In the genomic region with DNA sequence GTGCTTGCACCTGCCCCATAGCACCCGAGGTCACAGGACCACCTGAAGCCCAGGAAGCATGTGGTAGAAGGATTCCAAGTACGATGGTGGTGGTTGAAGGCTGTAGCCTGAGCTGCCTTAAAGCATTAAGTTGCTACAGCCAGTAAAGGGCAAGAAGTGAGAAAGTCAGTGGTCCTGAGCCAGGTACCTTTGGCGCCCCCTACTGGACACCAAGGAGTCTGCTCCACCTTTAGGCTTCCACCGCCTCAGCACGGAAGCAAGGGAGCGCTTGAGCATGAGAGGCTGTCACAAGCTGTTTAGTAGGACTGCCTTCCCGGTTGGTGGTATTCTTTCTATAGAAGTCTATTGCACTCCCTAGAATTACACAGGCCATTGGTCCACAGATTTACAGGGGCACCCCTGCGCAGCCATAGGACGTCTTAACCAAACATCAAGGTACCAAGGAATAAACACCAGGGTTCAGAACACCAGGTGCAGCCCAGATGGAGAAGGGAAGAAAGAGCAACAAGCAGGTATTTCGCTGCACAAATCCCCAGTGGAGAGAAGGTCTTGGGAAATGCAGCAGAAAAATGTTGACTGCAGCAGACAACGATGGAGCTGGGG, we compare ENCODE assay signal across 8 cellular contexts. TPM values are rescaled to one million over a fixed set of nuclear protein-coding genes. Genes with fewer than 3 reads are reported as not detected.
A peak's percentile ranks its signal among the peaks of the same experiment; 100 is the strongest.
DNase-seq lines count a peak whose midpoint lies in the region; ATAC-seq and TF ChIP-seq lines count a peak whose summit lies in the region.

No MANE protein-coding gene starts in this region.

- CTCF ChIA-PET in activated naive CD4-positive, alpha-beta T cell treated with anti-CD3 and anti-CD28 coated beads for 36 hours (lab: Charles Lee) = interaction anchor here (0.6 to 3.1 kb wide), 19 partner anchors 9 to 303 kb away, joined by 3 to 17 read pairs (median 4); no protein-coding TSS in a partner anchor

- H3K4me3 ChIP-seq in retinal pigment epithelial cell (ENCODE audit: low read length) = no peak overlapping the region

- DNase-seq in G401 (ENCODE audit: low spot score) (peak; percentile 84), HUDEP-2 (lab: John Stamatoyannopoulos, UW; ENCODE audit: unreplicated experiment in 76 of 76) (peak in 61 of 76 experiments; percentile 3 to 81 (median 41)), RPMI7951 (ENCODE audit: low read depth) (peak; percentile 32), cardiac septum (ENCODE audit: low spot score) (peak; percentile 83), retinal pigment epithelial cell (ENCODE audit: low read depth) (no peak)
- DNase-seq in activated naive CD4-positive, alpha-beta T cell treated with anti-CD3 and anti-CD28 coated beads for 36 hours = peak; percentile 83

- no peaks in the 10 kb centered on the region for H3K36me3 Mint-ChIP-seq in activated naive CD4-positive, alpha-beta T cell treated with anti-CD3 and anti-CD28 coated beads for 36 hours (ENCODE audit: low read depth)

- no peaks in the 10 kb centered on the region for H3K9me3 Mint-ChIP-seq in activated naive CD4-positive, alpha-beta T cell treated with anti-CD3 and anti-CD28 coated beads for 36 hours

- H3K27me3 Mint-ChIP-seq in activated naive CD4-positive, alpha-beta T cell treated with anti-CD3 and anti-CD28 coated beads for 36 hours (ENCODE audit: low read depth) = peaks cover 55% of the 10 kb centered on the region

- intact Hi-C loops in activated naive CD4-positive, alpha-beta T cell treated with anti-CD3 and anti-CD28 coated beads for 36 hours (cut with micrococcal nuclease) = loop anchor here (1.0 to 5.0 kb wide), 3 partner anchors 114 to 316 kb away; a partner anchor contains a TSS
- intact Hi-C loops in cardiac septum (cut with DNase I) = no loop called here

- H3K27ac Mint-ChIP-seq in activated naive CD4-positive, alpha-beta T cell treated with anti-CD3 and anti-CD28 coated beads for 36 hours = no peak overlapping the region

- peaks cover 4% of the 10 kb centered on the region for H3K4me1 Mint-ChIP-seq in activated naive CD4-positive, alpha-beta T cell treated with anti-CD3 and anti-CD28 coated beads for 36 hours (ENCODE audit: low read depth)

- ATAC-seq in GM21825 (IDR thresholded peaks at IDR 0.05; ENCODE audit: unreplicated experiment) = no peak
- no peak for ATAC-seq in HG03196 (IDR thresholded peaks at IDR 0.05; ENCODE audit: unreplicated experiment)

- TF ChIP-seq CTCF in retinal pigment epithelial cell (conservative IDR thresholded peaks at IDR 0.05; ENCODE audit: low read depth, low read length) = peak; percentile 85

- H3K4me3 Mint-ChIP-seq in activated naive CD4-positive, alpha-beta T cell treated with anti-CD3 and anti-CD28 coated beads for 36 hours = no peak overlapping the region

- in situ Hi-C loops in G401 (cut with HindIII; ENCODE audit: low sequenced_read_pairs) = no loop called here

RNA-seq across cellular contexts. Expression of a gene that starts 2.2 kb away (rescaled TPM):
- total RNA-seq in G401 (2014; rRNA removed; shearing (Covaris generic)) = 0.10 TPM in 1 of 2 replicates, not detected in the other
- total RNA-seq in RPMI7951 (2014; rRNA removed; shearing (Covaris generic)) = not detected in 2 replicates
- total RNA-seq in activated naive CD4-positive, alpha-beta T cell treated with anti-CD3 and anti-CD28 coated beads for 36 hours = not detected
- total RNA-seq in cardiac septum = 3.2 TPM
